ENCODE assay signal across 13 cellular contexts in genomic region chr2:204274991-204275390, GRCh38.
DNase-seq lines count a peak whose midpoint lies in the region; FAIRE-seq and TF ChIP-seq lines count a peak whose summit lies in the region.
"Had no signal": no experiment of that assay in that cellular context is flagged by ENCODE, and none has a peak within 500 bp of the region (broad histone marks: within the 10 kb centered on the region; RNA-seq: fewer than 3 reads in every experiment).

No MANE protein-coding gene starts in this region.

- FAIRE-seq in kidney (lab: Jason Lieb, UNC) (no peak), RCC 7860 (lab: Jason Lieb, UNC) (no peak)
- FAIRE-seq: H54 had no signal

- no peaks in the 10 kb centered on the region for H3K79me2 ChIP-seq in Karpas-422 (ENCODE audit: low read length)

- H3K4me1 ChIP-seq in Karpas-422 (ENCODE audit: low read length): no peaks in the 10 kb centered on the region
- H3K4me1 ChIP-seq in kidney (ENCODE audit: control insufficient read depth in 1 of 2, insufficient read depth in 1 of 2, low read depth in 1 of 2, low read length in 2 of 2): no peaks in the 10 kb centered on the region

- H4K20me1 ChIP-seq in Karpas-422 (ENCODE audit: insufficient read depth, low read depth, low read length): no peaks in the 10 kb centered on the region
- H4K20me1 ChIP-seq: BLaER1 treated with 17β-estradiol and CSF1 and Interleukin-3, amounts not matched to agents 10 nM and 100 nM had no signal

- H3K4me3 ChIP-seq in Karpas-422 (ENCODE audit: low read length) (no peak overlapping the region), kidney (ENCODE audit: low read length in 2 of 2) (no peak overlapping the region)
- H3K4me3 ChIP-seq: BLaER1 treated with 17β-estradiol and CSF1 and Interleukin-3, amounts not matched to agents 10 nM and 100 nM had no signal

- H3K9ac ChIP-seq in Karpas-422 (ENCODE audit: low read length) (no peak overlapping the region), kidney (ENCODE audit: low read length in 2 of 2) (no peak overlapping the region)
- H3K9ac ChIP-seq: BLaER1 treated with 17β-estradiol and CSF1 and Interleukin-3, amounts not matched to agents 10 nM and 100 nM had no signal

- DNase-seq in cerebellar cortex (ENCODE audit: low spot score) (peak; percentile 12), head of caudate nucleus (peak; percentile 61 to 95 (median 85)), occipital lobe (lab: John Stamatoyannopoulos, UW) (peak; percentile 72), AG08396 (ENCODE audit: low spot score) (no peak), Karpas-422 (no peak), kidney (no peak), RCC 7860 (ENCODE audit: low spot score) (no peak)
- DNase-seq: NCI-H1417, NCI-H2029, NCI-H510A treated with DMSO at 0.1 percent for 48 hours, SHP77 had no signal

- H3K9me3 ChIP-seq in Karpas-422 (ENCODE audit: low read length): no peaks in the 10 kb centered on the region
- H3K9me3 ChIP-seq in kidney (ENCODE audit: control insufficient read depth in 1 of 2, low read length in 2 of 2): no peaks in the 10 kb centered on the region

- H3K36me3 ChIP-seq in Karpas-422 (ENCODE audit: insufficient read depth, low read length) (no peaks in the 10 kb centered on the region), kidney (ENCODE audit: control insufficient read depth in 1 of 2, insufficient read depth in 2 of 2, low read length in 2 of 2) (no peaks in the 10 kb centered on the region)
- H3K36me3 ChIP-seq: BLaER1 treated with 17β-estradiol and CSF1 and Interleukin-3, amounts not matched to agents 10 nM and 100 nM had no signal

- no peak overlapping the region for H3K4me2 ChIP-seq in Karpas-422 (ENCODE audit: low read depth, low read length, poor library complexity, severe bottlenecking)
- H3K4me2 ChIP-seq: BLaER1 treated with 17β-estradiol and CSF1 and Interleukin-3, amounts not matched to agents 10 nM and 100 nM had no signal

- H3K9me2 ChIP-seq in Karpas-422 (replicated peaks; ENCODE audit: insufficient read depth, low read length): no peaks in the 10 kb centered on the region

- H3K27ac ChIP-seq in Karpas-422 (ENCODE audit: low read length): no peak overlapping the region
- no peak overlapping the region for H3K27ac ChIP-seq in kidney (ENCODE audit: low read depth in 2 of 2, low read length in 2 of 2)
- H3K27ac ChIP-seq: BLaER1 treated with 17β-estradiol and CSF1 and Interleukin-3, amounts not matched to agents 10 nM and 100 nM had no signal

- no peaks in the 10 kb centered on the region for H3K27me3 ChIP-seq in Karpas-422 (ENCODE audit: low read length)
- H3K27me3 ChIP-seq: BLaER1 treated with 17β-estradiol and CSF1 and Interleukin-3, amounts not matched to agents 10 nM and 100 nM had no signal

- TF ChIP-seq CTCF in kidney (IDR thresholded peaks at IDR 0.05; ENCODE audit: borderline replicate concordance, extremely low read depth, insufficient read depth): no peak

- no peak overlapping the region for H2AFZ ChIP-seq in Karpas-422 (ENCODE audit: low read length)

- intact Hi-C loops in head of caudate nucleus (cut with DNase I) (loop anchor here (2.0 to 10.0 kb wide), 2 partner anchors 14 to 50 kb away; no protein-coding TSS in a partner anchor), kidney (cut with DNase I) (no loop called here)

Comparison
In these comparisons a context has a peak if more than half of its experiments do, and no peak if none do; other contexts are left out.
1. DNase-seq: peak in cerebellar cortex (single experiment), head of caudate nucleus (42 of 42) and occipital lobe (single experiment); none in AG08396 (single experiment), Karpas-422 (single experiment), kidney (single experiment) and RCC 7860 (single experiment).